In the genomic region with DNA sequence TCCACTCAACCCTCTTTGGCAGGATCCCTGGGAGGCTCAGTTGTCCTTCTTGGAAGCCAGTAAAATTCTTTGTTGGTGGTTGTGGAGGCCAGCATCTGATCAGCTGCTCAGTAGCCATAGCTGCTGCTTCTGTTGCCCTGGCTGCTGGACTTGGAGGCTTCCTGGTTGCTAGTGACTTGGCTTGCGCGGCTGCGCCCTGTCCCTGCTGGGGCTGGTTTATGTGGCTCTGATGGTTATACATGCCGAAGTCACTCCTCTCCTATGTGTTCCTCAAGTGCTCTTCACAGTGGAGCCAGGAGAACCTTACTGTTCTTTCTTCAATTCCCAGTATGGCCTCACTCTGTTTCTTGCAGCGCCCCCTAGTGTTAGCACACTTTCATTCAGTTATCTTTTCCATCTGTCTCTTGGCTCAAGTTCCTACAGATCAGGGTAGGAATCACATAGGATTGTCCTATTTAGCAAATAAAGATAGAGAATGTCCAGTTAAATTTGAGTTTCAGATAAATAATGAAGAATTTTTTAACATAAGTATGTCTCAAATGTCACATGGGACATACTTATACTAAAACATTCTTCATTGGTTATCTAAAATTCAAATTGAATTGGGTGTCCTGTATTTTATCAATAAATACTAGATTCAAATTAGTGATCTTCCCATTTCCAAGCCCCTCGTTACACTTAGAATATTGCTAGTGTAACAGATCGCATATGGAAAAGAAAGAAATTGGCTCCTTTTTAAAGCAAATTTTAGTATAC, we compare ENCODE assay signal across 7 cellular contexts.
DNase-seq lines count a peak whose midpoint lies in the region; ATAC-seq and TF ChIP-seq lines count a peak whose summit lies in the region.

No MANE protein-coding gene starts in this region.

- no peaks in the 10 kb centered on the region for H3K23me2 ChIP-seq in H9 (ENCODE audit: insufficient read length, low read depth, low read length, poor library complexity, severe bottlenecking)

- no peak overlapping the region for H3K9ac ChIP-seq in H9 (ENCODE audit: extremely low read depth, insufficient read length, low read length)

- H3K79me1 ChIP-seq in H9 (ENCODE audit: insufficient read depth, low read depth, low read length, poor library complexity, severe bottlenecking), result no peaks in the 10 kb centered on the region

- no peak overlapping the region for H4K5ac ChIP-seq in H9 (ENCODE audit: insufficient read length, low read depth, low read length)

- H3K79me2 ChIP-seq in H9 (ENCODE audit: insufficient read depth, low read length), result no peaks in the 10 kb centered on the region

- no CpG with 5 or more reads among the region's 7 CpGs for WGBS in H9 (ENCODE audit: extremely low coverage, insufficient read length, low lambda C conversion rate)

- H3K4me2 ChIP-seq in H9 (ENCODE audit: insufficient read depth, insufficient read length, low read length), result no peak overlapping the region

- H3K56ac ChIP-seq in H9 (ENCODE audit: insufficient read length, low read depth, low read length), result no peak overlapping the region

- H3K23ac ChIP-seq in H9 (ENCODE audit: insufficient read length, low read depth, low read length), result no peak overlapping the region

- H3K27me3 ChIP-seq in H9 (ENCODE audit: insufficient read depth, low read length) (no peaks in the 10 kb centered on the region), foreskin keratinocyte (no peaks in the 10 kb centered on the region)

- no peaks in the 10 kb centered on the region for H3K9me3 Mint-ChIP-seq in H9

- DNase-seq in GM10266 (ENCODE audit: extremely low spot score) (peak; percentile 45), H9 (peak; percentile 67), NCI-H2081 (lab: John Stamatoyannopoulos, UW) (peak; percentile 26 to 31), foreskin keratinocyte (peak in 1 of 2 donors; percentile 47), sciatic nerve (ENCODE audit: low spot score) (peak; percentile 66)
- DNase-seq in activated CD8-positive, alpha-beta memory T cell treated with anti-CD3 and anti-CD28 coated beads for 24 hours, result peak; percentile 66

- H4K91ac ChIP-seq in H9 (ENCODE audit: insufficient read length, low read depth, low read length), result no peak overlapping the region

- H3K27me3 Mint-ChIP-seq in H9 (ENCODE audit: low read depth), result no peaks in the 10 kb centered on the region

- H4K20me1 ChIP-seq in H9 (ENCODE audit: control insufficient read depth, insufficient read depth, insufficient read length), result no peaks in the 10 kb centered on the region

- no peak overlapping the region for H2BK12ac ChIP-seq in H9 (ENCODE audit: insufficient read length, low read depth, low read length)

- no peak overlapping the region for H3T11ph ChIP-seq in H9 (ENCODE audit: low read length)

- H2AK5ac ChIP-seq in H9 (ENCODE audit: insufficient read length, low read length), result no peak overlapping the region

- no peak overlapping the region for H4K8ac ChIP-seq in H9 (replicated peaks; ENCODE audit: insufficient read length, low read depth, low read length)

- peaks cover 7 to 16% of the 10 kb centered on the region in 2 experiments for H3K4me1 Mint-ChIP-seq in H9

- H3K18ac ChIP-seq in H9 (ENCODE audit: insufficient read length, low read depth, low read length), result no peak overlapping the region

- H3K4me1 ChIP-seq in H9 (ENCODE audit: insufficient read depth, low read length), result no peaks in the 10 kb centered on the region
- H3K4me1 ChIP-seq in foreskin keratinocyte, result no peaks in the 10 kb centered on the region

- ATAC-seq in foreskin keratinocyte (peak; percentile 56), sciatic nerve (peak; percentile 74), esophagus mucosa (no peak)

- no peaks in the 10 kb centered on the region for H3K9me3 ChIP-seq in H9 (ENCODE audit: control insufficient read depth, low read depth, low read length)

- no peak overlapping the region for H2BK120ac ChIP-seq in H9 (ENCODE audit: low read depth, low read length, poor library complexity, severe bottlenecking)

- H2AFZ ChIP-seq in H9 (ENCODE audit: low read length), result no peak overlapping the region

- no peak overlapping the region for H2BK5ac ChIP-seq in H9 (ENCODE audit: insufficient read length, low read length)

- no peak overlapping the region for H2BK15ac ChIP-seq in H9 (ENCODE audit: low read depth, low read length)

- H3K27ac Mint-ChIP-seq in H9, result no peak overlapping the region; a peak in 1 of 7 replicates

- peak; percentile 71 for TF ChIP-seq CTCF in GM10266 (IDR thresholded peaks at IDR 0.05; ENCODE audit: control insufficient read depth, insufficient read depth, low read depth, missing control alignments)
- TF ChIP-seq CTCF in H9 (conservative IDR thresholded peaks at IDR 0.05), result peak; percentile 89
- TF ChIP-seq CTCF in foreskin keratinocyte (conservative IDR thresholded peaks at IDR 0.05), result peak; percentile 78

- H3K4me3 Mint-ChIP-seq in H9, result no peak overlapping the region

- H3K27ac ChIP-seq in H9 (ENCODE audit: insufficient read length, low read depth, low read length) (no peak overlapping the region), foreskin keratinocyte (no peak overlapping the region)

- H2BK20ac ChIP-seq in H9 (ENCODE audit: low read depth, low read length, poor library complexity, severe bottlenecking), result no peak overlapping the region

- intact Hi-C loops in sciatic nerve (cut with DNase I), result no loop called here

- H3K4ac ChIP-seq in H9 (ENCODE audit: low read depth, low read length), result no peak overlapping the region

- H3K14ac ChIP-seq in H9 (ENCODE audit: insufficient read depth, low read length), result no peak overlapping the region

- H3K36me3 Mint-ChIP-seq in H9 (ENCODE audit: insufficient read depth in 1 of 3, low read depth in 3 of 3), result no peaks in the 10 kb centered on the region
